8 cellular contexts compared by ENCODE assay signal in genomic region chr2:38375711-38376345, GRCh38. TPM values are rescaled to one million over a fixed set of nuclear protein-coding genes. Genes with fewer than 3 reads are reported as not detected.
A peak's percentile ranks its signal among the peaks of the same experiment; 100 is the strongest.
DNase-seq lines count a peak whose midpoint lies in the region; ATAC-seq and TF ChIP-seq lines count a peak whose summit lies in the region.

No MANE protein-coding gene starts in this region.

- TF ChIP-seq EP300 in Ishikawa (IDR thresholded peaks at IDR 0.05; ENCODE audit: borderline replicate concordance), result no peak

- H3K4me3 ChIP-seq in GM12864 (ENCODE audit: low read depth, low read length), result peak overlapping the region; percentile 87
- H3K4me3 ChIP-seq in body of pancreas, result peak overlapping the region; percentile 29 to 52
- H3K4me3 ChIP-seq in left lung, result peak overlapping the region; percentile 77 to 79

- H3K27ac ChIP-seq in body of pancreas (peak overlapping the region; percentile 91 to 99 (median 97)), left lung (peak overlapping the region; percentile 97 to 98), substantia nigra (ENCODE audit: low read depth, low read length, poor library complexity, severe bottlenecking) (peak overlapping the region; percentile 73)

- H3K36me3 ChIP-seq in body of pancreas (replicated peaks in 1 of 2; ENCODE audit: insufficient read depth in 1 of 2, low read depth in 2 of 2) (no peaks in the 10 kb centered on the region), left lung (no peaks in the 10 kb centered on the region)

- TF ChIP-seq CTCF in GM12864 (IDR thresholded peaks at IDR 0.05; ENCODE audit: low read depth, low read length, missing control alignments) (no peak), body of pancreas (IDR thresholded peaks at IDR 0.05) (no peak), left lung (IDR thresholded peaks at IDR 0.05) (no peak)

- no peak for TF ChIP-seq POLR2A in body of pancreas (IDR thresholded peaks at IDR 0.05)

- H3K9me3 ChIP-seq in body of pancreas, result no peaks in the 10 kb centered on the region
- H3K9me3 ChIP-seq in left lung, result no peaks in the 10 kb centered on the region

- no peak for ATAC-seq in body of pancreas
- peak; percentile 56 for ATAC-seq in left lung
- ATAC-seq in HG03378 (IDR thresholded peaks at IDR 0.05; ENCODE audit: unreplicated experiment), result no peak

- intact Hi-C loops in body of pancreas (cut with DNase I), result no loop called here
- intact Hi-C loops in left lung (cut with DNase I), result no loop called here

- H3K4me1 ChIP-seq in body of pancreas, result peaks cover 30% of the 10 kb centered on the region
- H3K4me1 ChIP-seq in left lung, result peaks cover 6 to 57% of the 10 kb centered on the region in 2 donors

- DNase-seq in GM12864 (ENCODE audit: low read depth) (no peak), body of pancreas (peak in 1 of 4 donors; percentile 65), left lung (peak; percentile 71 to 83), substantia nigra (lab: John Stamatoyannopoulos, UW) (peak in 2 of 49 donors; percentile 46 to 49), ureter (ENCODE audit: low spot score) (no peak), COR-L47 (lab: John Stamatoyannopoulos, UW) (no peak)

- TF ChIP-seq RAD21 in Ishikawa (IDR thresholded peaks at IDR 0.05; ENCODE audit: low read depth), result peak; percentile 9; the same call in 1 of the 2 replicates

- H3K27me3 ChIP-seq in body of pancreas (no peaks in the 10 kb centered on the region), left lung (no peaks in the 10 kb centered on the region)

- 6% methylated on average over 18 of the region's 18 CpGs for WGBS in body of pancreas, 2 donors

TF ChIP-seq in Ishikawa, 13 proteins besides CTCF, POLR2A, EP300 and RAD21:
- no peak for TF ChIP-seq MAX (IDR thresholded peaks at IDR 0.05)
- TF ChIP-seq TEAD4 (IDR thresholded peaks at IDR 0.05), result no peak
- no peak for TF ChIP-seq FOXM1 (IDR thresholded peaks at IDR 0.05; ENCODE audit: borderline replicate concordance, low read depth)
- no peak for TF ChIP-seq USF1 (IDR thresholded peaks at IDR 0.05)
- TF ChIP-seq TAF1 (IDR thresholded peaks at IDR 0.05; ENCODE audit: low read depth), result no peak
- TF ChIP-seq ZBTB7A (IDR thresholded peaks at IDR 0.05; ENCODE audit: low read depth), result no peak
- no peak for TF ChIP-seq YY1 (IDR thresholded peaks at IDR 0.05; ENCODE audit: low read depth)
- no peak for TF ChIP-seq EGR1 (IDR thresholded peaks at IDR 0.05)
- TF ChIP-seq NFIC (IDR thresholded peaks at IDR 0.05), result no peak
- TF ChIP-seq CREB1 (IDR thresholded peaks at IDR 0.05; ENCODE audit: low read depth), result no peak
- TF ChIP-seq TCF12 (IDR thresholded peaks at IDR 0.05; ENCODE audit: low read depth), result no peak
TF ChIP-seq in Ishikawa: peak in this region for 0.

RNA-seq across cellular contexts. Expression of gene ATL2, which starts 1.2 kb away (rescaled TPM):
- total RNA-seq in body of pancreas (10 to 100 TPM; 43.6 to 62.6 TPM), left lung (10 to 100 TPM; 42.2 to 51.9 TPM), ureter (87.2 TPM)

Comparison
In these comparisons a context has a peak if more than half of its experiments do, and no peak if none do; other contexts are left out.
1. DNase-seq: peak in left lung (2 of 2); none in GM12864 (single experiment), ureter (single experiment) and COR-L47 (single experiment).
2. Peak in every context shown above with its lines, with median percentiles within 50 percentile points of each other: H3K4me3 ChIP-seq and H3K27ac ChIP-seq.